ENCODE assay signal across 8 cellular contexts in the genomic region with DNA sequence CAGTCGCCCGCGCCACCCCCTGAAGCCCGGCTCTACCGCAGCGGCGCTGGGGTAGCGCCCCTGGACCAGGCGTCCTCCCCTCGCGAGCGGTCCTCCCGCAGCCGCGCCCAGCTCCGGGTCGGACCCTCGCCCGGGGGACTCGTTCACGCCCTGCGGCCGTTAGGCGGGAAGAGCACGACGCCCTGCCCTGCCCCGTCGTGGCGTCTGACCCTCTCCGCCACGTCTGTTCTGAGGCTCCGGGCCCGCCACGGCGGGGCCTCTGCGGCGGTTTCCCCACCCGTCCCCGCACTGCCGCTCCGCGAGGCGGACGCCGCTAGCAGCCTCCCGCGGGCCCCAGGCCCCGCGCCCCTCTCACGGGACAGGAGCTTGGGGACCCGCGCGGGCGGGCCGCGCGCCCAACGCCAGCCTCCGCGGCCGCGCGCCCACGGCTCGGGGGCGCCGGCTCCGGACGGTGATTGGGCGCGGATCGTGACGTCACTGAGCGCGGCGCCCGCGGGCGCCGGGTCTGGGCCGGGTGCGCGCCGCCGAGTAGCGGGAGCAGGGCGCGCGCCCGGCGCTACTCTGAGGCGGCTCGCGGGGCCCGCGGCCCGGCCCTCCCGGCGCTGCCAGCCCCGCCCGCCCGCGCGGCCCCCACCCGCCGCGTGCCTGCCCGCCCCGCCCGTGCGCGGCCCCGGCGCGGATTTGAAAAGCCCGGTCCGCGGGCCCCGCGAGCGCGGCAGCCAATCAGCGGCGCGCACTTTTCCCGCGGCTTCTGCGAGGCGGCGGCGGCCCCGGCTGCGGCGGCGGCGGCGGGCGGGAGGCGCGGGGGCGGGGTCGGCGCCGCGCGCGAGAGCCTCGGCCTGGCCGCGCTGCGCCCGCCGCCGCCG. TPM values are rescaled to one million over a fixed set of nuclear protein-coding genes. Genes with fewer than 3 reads are reported as not detected.
DNase-seq lines count a peak whose midpoint lies in the region; FAIRE-seq and TF ChIP-seq lines count a peak whose summit lies in the region.

A gene (plus strand): TSS at position 816 of the 866 bp plus-strand sequence. CDS start 29,262 bp downstream, outside the sequence.

- peak within 1 kb of the TSS; percentile 73 for H3K4me3 ChIP-seq in fibroblast of villous mesenchyme (ENCODE audit: low read depth, low read length)
- H3K4me3 ChIP-seq in stomach: peak within 1 kb of the TSS; percentile 86 to 99 (median 94)

- TF ChIP-seq CTCF in fibroblast of villous mesenchyme (IDR thresholded peaks at IDR 0.05; ENCODE audit: insufficient read depth, low read depth, low read length) (no peak), neural crest cell (conservative IDR thresholded peaks at IDR 0.05) (no peak), stomach (IDR thresholded peaks at IDR 0.05) (no peak)

- peak; percentile 89 for DNase-seq in ELR (ENCODE audit: low read depth)
- peak; percentile 81 for DNase-seq in H54 (ENCODE audit: insufficient read length, low spot score)
- DNase-seq in LoVo (ENCODE audit: low spot score): peak; percentile 93
- peak; percentile 56 for DNase-seq in SIG-M5 (lab: John Stamatoyannopoulos, UW)
- peak; percentile 96 for DNase-seq in activated effector memory CD4-positive, alpha-beta T cell treated with anti-CD3 and anti-CD28 coated beads, Interleukin-2, amount 50 U/mL, for 16 hours
- DNase-seq in fibroblast of villous mesenchyme (ENCODE audit: low read depth): peak; percentile 89
- DNase-seq in neural crest cell (ENCODE audit: low read depth, low spot score): peak; percentile 78
- DNase-seq in stomach: peak; percentile 93

- H3K4me3 Mint-ChIP-seq in neural crest cell: peak within 1 kb of the TSS; percentile 91

- H3K4me1 ChIP-seq in stomach: peaks cover 22 to 55% (median 43%) of the 10 kb centered on the region in 4 donors

- no peaks in the 10 kb centered on the region for H3K9me3 Mint-ChIP-seq in neural crest cell

- no peak for FAIRE-seq in H54 (lab: Jason Lieb, UNC)

- 0 to 1% (median 0%) methylated on average over 37 to 133 of the region's 155 CpGs; no CpG with 5 or more reads in 1 of the 5 donors for WGBS in stomach, 5 donors

- H3K4me1 Mint-ChIP-seq in neural crest cell: peaks cover 45% of the 10 kb centered on the region

- peak within 1 kb of the TSS; percentile 98 to 100 (median 100) for H3K27ac ChIP-seq in stomach

- TF ChIP-seq POLR2A in H54 (IDR thresholded peaks at IDR 0.05; ENCODE audit: low read depth, low read length): peak; percentile 67
- peak in 1 of 4 donors; percentile 39 for TF ChIP-seq POLR2A in stomach (IDR thresholded peaks at IDR 0.05)

- H3K27me3 ChIP-seq in stomach: peaks cover 0 to 12% (median 0%) of the 10 kb centered on the region in 3 donors

- peak within 1 kb of the TSS; percentile 85 for H3K27ac Mint-ChIP-seq in neural crest cell (ENCODE audit: unreplicated experiment)

- no peak for TF ChIP-seq EP300 in stomach (IDR thresholded peaks at IDR 0.05)

- intact Hi-C loops in stomach (cut with DNase I; ENCODE audit: low total_unique reads): no loop called here

- H3K36me3 ChIP-seq in stomach: no peaks in the 10 kb centered on the region

- H3K27me3 Mint-ChIP-seq in neural crest cell (ENCODE audit: low read depth): peaks cover 14% of the 10 kb centered on the region

- no peaks in the 10 kb centered on the region for H3K9me3 ChIP-seq in stomach

- H3K36me3 Mint-ChIP-seq in neural crest cell (ENCODE audit: low read depth): peaks cover 3% of the 10 kb centered on the region

RNA-seq across cellular contexts. Expression of the gene that starts here (rescaled TPM):
- 61.5 and 67.8 TPM in 2 replicates for total RNA-seq in fibroblast of villous mesenchyme
- total RNA-seq in neural crest cell: 269 and 274 TPM in 2 replicates
- total RNA-seq in stomach: 100 to 1,000 TPM in 2 of 5 donors, 10 to 100 TPM in 3; 55.6 to 176 (median 66.1) TPM
- 10 to 100 TPM in 1 of 3 donors, 1 to 10 TPM in 2; 4.9 to 10.5 (median 9.4) TPM for polyA plus RNA-seq in stomach

Comparison
In these comparisons a context has a peak if more than half of its experiments do, and no peak if none do; other contexts are left out.
1. Peak in every context shown above with its lines: DNase-seq, H3K4me3 ChIP-seq and H3K27ac ChIP-seq.